Comparison of ENCODE assay signal across 2 cellular contexts in genomic region chr2:191180712-191181111, GRCh38.
TF ChIP-seq lines count a peak whose summit lies in the region.

No MANE protein-coding gene starts in this region.

TF ChIP-seq in liver, 16 proteins besides CTCF, POLR2A, EP300 and RAD21 (continued from another document):
- TF ChIP-seq, protein P1, sequence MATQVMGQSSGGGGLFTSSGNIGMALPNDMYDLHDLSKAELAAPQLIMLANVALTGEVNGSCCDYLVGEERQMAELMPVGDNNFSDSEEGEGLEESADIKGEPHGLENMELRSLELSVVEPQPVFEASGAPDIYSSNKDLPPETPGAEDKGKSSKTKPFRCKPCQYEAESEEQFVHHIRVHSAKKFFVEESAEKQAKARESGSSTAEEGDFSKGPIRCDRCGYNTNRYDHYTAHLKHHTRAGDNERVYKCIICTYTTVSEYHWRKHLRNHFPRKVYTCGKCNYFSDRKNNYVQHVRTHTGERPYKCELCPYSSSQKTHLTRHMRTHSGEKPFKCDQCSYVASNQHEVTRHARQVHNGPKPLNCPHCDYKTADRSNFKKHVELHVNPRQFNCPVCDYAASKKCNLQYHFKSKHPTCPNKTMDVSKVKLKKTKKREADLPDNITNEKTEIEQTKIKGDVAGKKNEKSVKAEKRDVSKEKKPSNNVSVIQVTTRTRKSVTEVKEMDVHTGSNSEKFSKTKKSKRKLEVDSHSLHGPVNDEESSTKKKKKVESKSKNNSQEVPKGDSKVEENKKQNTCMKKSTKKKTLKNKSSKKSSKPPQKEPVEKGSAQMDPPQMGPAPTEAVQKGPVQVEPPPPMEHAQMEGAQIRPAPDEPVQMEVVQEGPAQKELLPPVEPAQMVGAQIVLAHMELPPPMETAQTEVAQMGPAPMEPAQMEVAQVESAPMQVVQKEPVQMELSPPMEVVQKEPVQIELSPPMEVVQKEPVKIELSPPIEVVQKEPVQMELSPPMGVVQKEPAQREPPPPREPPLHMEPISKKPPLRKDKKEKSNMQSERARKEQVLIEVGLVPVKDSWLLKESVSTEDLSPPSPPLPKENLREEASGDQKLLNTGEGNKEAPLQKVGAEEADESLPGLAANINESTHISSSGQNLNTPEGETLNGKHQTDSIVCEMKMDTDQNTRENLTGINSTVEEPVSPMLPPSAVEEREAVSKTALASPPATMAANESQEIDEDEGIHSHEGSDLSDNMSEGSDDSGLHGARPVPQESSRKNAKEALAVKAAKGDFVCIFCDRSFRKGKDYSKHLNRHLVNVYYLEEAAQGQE (IDR thresholded peaks at IDR 0.05): no peak
- peak; percentile 42 to 87 for TF ChIP-seq JUND (IDR thresholded peaks at IDR 0.05)
- peak; percentile 87 for TF ChIP-seq YY1 (IDR thresholded peaks at IDR 0.05)
TF ChIP-seq in liver: peak in this region for 3.

TF ChIP-seq in HepG2, 621 proteins besides CTCF, POLR2A, EP300 and RAD21 (continued from another document):
- TF ChIP-seq ZBTB14 (CRISPR knock-in tag; IDR thresholded peaks at IDR 0.05) (no peak), RBM39 (IDR thresholded peaks at IDR 0.05; ENCODE audit: low read depth, low read length, poor library complexity, severe bottlenecking) (no peak), ZNF563 (CRISPR knock-in tag; IDR thresholded peaks at IDR 0.05) (no peak), HNF1B (CRISPR knock-in tag; IDR thresholded peaks at IDR 0.05) (no peak), ZNF230 (CRISPR knock-in tag; IDR thresholded peaks at IDR 0.05) (no peak)
- TF ChIP-seq, protein P2, sequence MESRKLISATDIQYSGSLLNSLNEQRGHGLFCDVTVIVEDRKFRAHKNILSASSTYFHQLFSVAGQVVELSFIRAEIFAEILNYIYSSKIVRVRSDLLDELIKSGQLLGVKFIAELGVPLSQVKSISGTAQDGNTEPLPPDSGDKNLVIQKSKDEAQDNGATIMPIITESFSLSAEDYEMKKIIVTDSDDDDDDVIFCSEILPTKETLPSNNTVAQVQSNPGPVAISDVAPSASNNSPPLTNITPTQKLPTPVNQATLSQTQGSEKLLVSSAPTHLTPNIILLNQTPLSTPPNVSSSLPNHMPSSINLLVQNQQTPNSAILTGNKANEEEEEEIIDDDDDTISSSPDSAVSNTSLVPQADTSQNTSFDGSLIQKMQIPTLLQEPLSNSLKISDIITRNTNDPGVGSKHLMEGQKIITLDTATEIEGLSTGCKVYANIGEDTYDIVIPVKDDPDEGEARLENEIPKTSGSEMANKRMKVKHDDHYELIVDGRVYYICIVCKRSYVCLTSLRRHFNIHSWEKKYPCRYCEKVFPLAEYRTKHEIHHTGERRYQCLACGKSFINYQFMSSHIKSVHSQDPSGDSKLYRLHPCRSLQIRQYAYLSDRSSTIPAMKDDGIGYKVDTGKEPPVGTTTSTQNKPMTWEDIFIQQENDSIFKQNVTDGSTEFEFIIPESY (CRISPR knock-in tag; IDR thresholded peaks at IDR 0.05): no peak
